8 cellular contexts compared by ENCODE assay signal in the genomic region with DNA sequence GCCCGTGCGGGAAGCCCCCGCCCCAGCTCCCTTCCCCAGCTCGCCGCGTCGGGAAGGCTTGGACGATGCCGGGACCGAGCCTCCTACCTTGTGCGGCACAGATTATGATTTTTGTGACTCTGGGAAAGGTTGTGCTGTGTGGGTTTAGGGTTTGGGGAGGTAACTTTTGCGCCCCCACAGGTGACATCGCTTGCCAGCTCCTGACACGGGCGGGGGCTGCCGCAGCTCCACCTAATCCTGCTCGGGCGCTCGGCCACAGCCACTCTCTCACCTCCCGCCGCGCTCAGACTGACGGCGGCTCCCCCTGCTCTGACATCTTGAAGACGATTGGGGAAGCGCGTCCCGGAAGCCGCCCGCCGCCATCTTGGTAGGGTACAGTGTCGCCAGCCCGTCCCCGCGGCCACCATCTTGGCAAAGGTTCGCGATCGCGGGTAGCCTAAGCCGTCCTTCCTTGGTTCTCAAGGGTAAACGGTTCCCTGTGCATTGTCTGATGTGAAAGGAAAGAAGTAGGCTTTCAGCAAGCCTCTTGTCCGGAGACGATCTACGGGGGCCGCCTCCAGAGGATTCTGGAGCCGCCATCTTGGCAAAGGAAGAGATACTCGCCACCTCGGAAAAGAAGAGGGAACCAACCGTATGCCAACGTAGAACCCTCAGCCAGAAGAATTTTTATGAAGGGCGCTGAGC. TPM values are rescaled to one million over a fixed set of nuclear protein-coding genes. Genes with fewer than 3 reads are reported as not detected.
DNase-seq lines count a peak whose midpoint lies in the region; ATAC-seq and TF ChIP-seq lines count a peak whose summit lies in the region.

No MANE protein-coding gene starts in this region.

- ATAC-seq in GM19397 (IDR thresholded peaks at IDR 0.05; ENCODE audit: unreplicated experiment), result peak; percentile 23
- ATAC-seq in HG03571 (IDR thresholded peaks at IDR 0.05; ENCODE audit: unreplicated experiment), result peak; percentile 28

- no peaks in the 10 kb centered on the region for H3K27me3 Mint-ChIP-seq in CD14-positive monocyte (ENCODE audit: low read depth in 3 of 3)

- H3K27ac Mint-ChIP-seq in CD14-positive monocyte, result peak overlapping the region; percentile 98 to 99 (median 99)

- TF ChIP-seq CTCF in CD14-positive monocyte (IDR thresholded peaks at IDR 0.05), result no peak

- H3K27ac ChIP-seq in epithelial cell of prostate, result peak overlapping the region; percentile 98

- intact Hi-C loops in CD14-positive monocyte (cut with micrococcal nuclease), result loop anchor here in 1 of 2 donors (2.0 to 10.0 kb wide), 4 partner anchors 30 to 400 kb away; no protein-coding TSS in a partner anchor

- peaks cover 0 to 2% (median 0%) of the 10 kb centered on the region in 7 donors for H3K9me3 Mint-ChIP-seq in CD14-positive monocyte

- peak overlapping the region; percentile 85 to 93 for H3K4me3 Mint-ChIP-seq in CD14-positive monocyte

- H3K36me3 Mint-ChIP-seq in CD14-positive monocyte, result peaks cover 7 to 15% of the 10 kb centered on the region in 2 donors

- peaks cover 21% of the 10 kb centered on the region for H3K4me1 Mint-ChIP-seq in CD14-positive monocyte

- peak; percentile 89 for DNase-seq in CD14-positive monocyte (ENCODE audit: low spot score)
- peak; percentile 64 for DNase-seq in NOMO-1 treated with dmso at 0.1 percent for 144 hours (lab: John Stamatoyannopoulos, UW; ENCODE audit: unreplicated experiment)
- peak; percentile 85 for DNase-seq in activated T-cell treated with anti-CD3 and anti-CD28 coated beads for 1 hour (ENCODE audit: low read depth)
- DNase-seq in epithelial cell of prostate (ENCODE audit: low read depth, low spot score), result peak; percentile 22
- DNase-seq in mucosa of gallbladder (ENCODE audit: low spot score), result peak; percentile 88
- DNase-seq in stimulated activated CD8-positive, alpha-beta memory T cell treated with anti-CD3 and anti-CD28 coated beads, Interleukin-4, amount 100 ng/mL, for 24 hours (ENCODE audit: low read depth), result peak; percentile 75

RNA-seq across cellular contexts. Expression of gene NR3C1, which starts 1.7 kb away (rescaled TPM):
- 10 to 100 TPM; 75.1 to 82.8 TPM for polyA plus RNA-seq in CD14-positive monocyte
- 57.8 TPM for total RNA-seq in mucosa of gallbladder

Comparison
In these comparisons a context has a peak if more than half of its experiments do, and no peak if none do; other contexts are left out.
1. Peak in every context shown above with its lines: DNase-seq, ATAC-seq and H3K27ac ChIP-seq.
2. DNase-seq: peak in every context shown above with its lines; median percentile 89 in CD14-positive monocyte; 88 in mucosa of gallbladder; 85 in activated T-cell treated with anti-CD3 and anti-CD28 coated beads for 1 hour; 75 in stimulated activated CD8-positive, alpha-beta memory T cell treated with anti-CD3 and anti-CD28 coated beads, Interleukin-4, amount 100 ng/mL, for 24 hours; 64 in NOMO-1 treated with dmso at 0.1 percent for 144 hours; 22 in epithelial cell of prostate.